Comparison of ENCODE assay signal across 9 cellular contexts in the genomic region with DNA sequence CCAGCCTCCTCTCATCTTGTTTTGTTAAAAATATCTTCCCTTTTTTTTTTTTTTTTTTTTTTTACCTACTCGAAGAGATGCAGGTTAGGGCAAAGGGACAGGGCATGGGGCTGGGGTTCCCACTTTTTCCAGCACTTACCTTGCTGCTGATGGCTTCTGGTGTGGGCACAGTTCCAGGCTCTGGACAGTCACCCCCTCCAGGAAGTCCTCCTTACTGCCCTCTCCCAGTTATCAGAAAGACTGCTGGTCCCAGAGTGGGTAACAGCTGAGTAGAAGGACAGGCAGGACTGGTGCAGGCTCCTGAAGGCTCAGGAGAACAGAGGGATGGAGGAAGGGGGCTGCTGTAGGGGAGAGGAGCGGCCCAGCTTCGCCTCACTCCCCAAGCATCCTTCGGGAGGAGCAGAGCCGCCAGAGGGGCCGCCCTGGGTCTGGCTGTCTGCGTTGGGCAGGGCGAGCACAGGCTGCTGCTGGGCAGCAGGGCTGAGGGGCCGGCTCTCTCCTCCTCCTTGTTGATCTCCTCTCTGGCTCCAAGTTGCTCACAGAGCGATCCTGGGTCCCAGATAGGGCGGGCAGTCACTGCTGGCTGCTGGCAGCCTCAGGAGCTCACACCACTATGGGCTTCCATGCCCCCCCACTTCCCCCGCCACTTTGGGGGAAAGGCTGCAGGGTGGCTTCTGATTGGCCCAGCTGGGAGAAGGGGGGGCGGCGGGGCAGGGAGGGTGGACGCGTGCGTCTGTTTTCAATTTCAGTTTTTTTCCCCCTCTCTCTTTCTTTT. TPM values are rescaled to one million over a fixed set of nuclear protein-coding genes. Genes with fewer than 3 reads are reported as not detected.
DNase-seq lines count a peak whose midpoint lies in the region; ATAC-seq and TF ChIP-seq lines count a peak whose summit lies in the region.
"Had no signal": no experiment of that assay in that cellular context is flagged by ENCODE, and none has a peak within 500 bp of the region (broad histone marks: within the 10 kb centered on the region; RNA-seq: fewer than 3 reads in every experiment).

Gene PDGFRB, minus strand, starts transcription at position 588 of the 775 bp plus-strand sequence. CDS start 18,798 bp downstream, outside the sequence.

- H3K27ac Mint-ChIP-seq in T-helper 17 cell, result peak within 1 kb of the TSS; percentile 45

- peak within 1 kb of the TSS; percentile 88 for H3K27ac ChIP-seq in caudate nucleus (ENCODE audit: low read depth, low read length)
- H3K27ac ChIP-seq: PC-9 had no signal

- peak within 1 kb of the TSS; percentile 89 for H3K4me3 Mint-ChIP-seq in T-helper 17 cell

- H3K36me3 Mint-ChIP-seq in T-helper 17 cell (ENCODE audit: low read depth), result peaks cover 2% of the 10 kb centered on the region

- no peaks in the 10 kb centered on the region for H3K36me3 ChIP-seq in kidney epithelial cell (ENCODE audit: control insufficient read depth, insufficient read depth, low read length)

- DNase-seq in D341Med (ENCODE audit: low spot score) (peak; percentile 47), H4 (ENCODE audit: low spot score) (peak; percentile 78), T-helper 17 cell (no peak), caudate nucleus (lab: John Stamatoyannopoulos, UW) (peak in 56 of 61 donors; percentile 20 to 83 (median 58)), kidney epithelial cell (ENCODE audit: low read depth) (no peak), NCI-H446 treated with DMSO at 0.1 percent for 48 hours (lab: John Stamatoyannopoulos, UW) (no peak)
- peak; percentile 6 for DNase-seq in stimulated activated CD4-positive, alpha-beta T cell treated with anti-CD3 and anti-CD28 coated beads, Interleukin-1b, Interleukin-23, amount 100 ng/mL, for 48 hours

- H3K9me3 ChIP-seq in T-helper 17 cell (ENCODE audit: control insufficient read depth, low read length, poor library complexity, severe bottlenecking), result no peaks in the 10 kb centered on the region

- H3K4me1 Mint-ChIP-seq in T-helper 17 cell, result peaks cover 9% of the 10 kb centered on the region

- no peaks in the 10 kb centered on the region for H3K27me3 ChIP-seq in kidney epithelial cell (ENCODE audit: control insufficient read depth, insufficient read depth, low read length)

- ATAC-seq in T-helper 17 cell (peak; percentile 57), GM18870 (IDR thresholded peaks at IDR 0.05; ENCODE audit: unreplicated experiment) (no peak)

- no peak for TF ChIP-seq CTCF in kidney epithelial cell (IDR thresholded peaks at IDR 0.05; ENCODE audit: insufficient read depth, low read length, poor library complexity, severe bottlenecking)

- H3K27me3 Mint-ChIP-seq in T-helper 17 cell, result peaks cover 44% of the 10 kb centered on the region

- H3K4me3 ChIP-seq in kidney epithelial cell (ENCODE audit: low read depth, low read length), result peak within 1 kb of the TSS; percentile 32
- H3K4me3 ChIP-seq: PC-9 had no signal

RNA-seq across cellular contexts. Expression of gene PDGFRB, which starts in this region (rescaled TPM):
- total RNA-seq in H4 (2014; rRNA removed; shearing (Covaris generic)), result 21.6 and 30.1 TPM in 2 replicates
- total RNA-seq in T-helper 17 cell, result under 1 TPM in 1 of 2 donors, not detected in 1; 0.57 TPM
- 17.1 and 18.3 TPM in 2 replicates for total RNA-seq in kidney epithelial cell
- total RNA-seq: PC-9 had no signal

Comparison
In these comparisons a context has a peak if more than half of its experiments do, and no peak if none do; other contexts are left out.
1. RNA of gene PDGFRB (total RNA-seq): 21.6 to 30.1 TPM in H4 and 17.1 to 18.3 TPM in kidney epithelial cell; 0.57 TPM in T-helper 17 cell; every median in the first group is over 10 times any median in the second.
2. Peak in ATAC-seq in T-helper 17 cell; RNA of the gene not detected or under 1 TPM.
3. DNase-seq: peak in D341Med (single experiment), H4 (single experiment), caudate nucleus (56 of 61) and stimulated activated CD4-positive, alpha-beta T cell treated with anti-CD3 and anti-CD28 coated beads, Interleukin-1b, Interleukin-23, amount 100 ng/mL, for 48 hours (single experiment); none in T-helper 17 cell (0 of 3), kidney epithelial cell (single experiment) and NCI-H446 treated with DMSO at 0.1 percent for 48 hours (single experiment).